Comparison of ENCODE assay signal across 13 cellular contexts in the genomic region with DNA sequence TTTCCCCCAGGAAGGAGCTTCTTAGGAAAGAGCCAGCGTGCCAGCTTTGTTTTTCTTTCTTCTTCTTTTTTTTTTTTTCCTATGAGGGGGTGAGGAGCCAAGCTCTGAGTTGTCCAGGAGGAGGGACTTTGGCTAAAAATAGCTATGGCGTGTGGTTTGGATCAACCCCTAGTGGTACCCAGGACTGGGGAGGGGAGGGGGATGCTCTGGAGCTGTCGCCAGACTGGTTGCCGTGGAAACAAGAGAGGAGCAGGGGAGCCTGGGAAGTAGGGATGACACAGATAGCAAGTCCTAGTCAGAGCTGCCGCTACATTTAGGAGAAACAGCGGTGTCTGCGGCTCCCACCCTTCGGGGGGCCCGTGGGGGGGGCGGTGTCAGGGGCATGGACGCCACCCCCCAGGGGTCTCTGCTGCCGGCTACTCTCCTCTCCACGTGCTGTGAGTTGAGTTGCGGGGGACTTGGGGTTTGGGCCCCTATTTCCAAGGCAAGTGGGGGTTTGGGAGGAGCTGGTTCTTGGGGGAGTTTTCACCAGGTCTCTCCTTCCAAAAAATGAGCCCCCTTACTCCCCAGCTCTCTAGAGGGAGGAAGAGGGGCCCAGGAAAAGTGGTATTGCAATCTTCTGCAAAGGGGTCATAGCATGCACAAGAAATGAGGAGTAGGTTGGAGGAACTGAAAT. TPM values are rescaled to one million over a fixed set of nuclear protein-coding genes. Genes with fewer than 3 reads are reported as not detected.
DNase-seq lines count a peak whose midpoint lies in the region; ATAC-seq and FAIRE-seq lines count a peak whose summit lies in the region.
"Had no signal": no experiment of that assay in that cellular context is flagged by ENCODE, and none has a peak within 500 bp of the region (broad histone marks: within the 10 kb centered on the region; RNA-seq: fewer than 3 reads in every experiment).

A gene (plus strand): TSS at position 278 of the 676 bp plus-strand sequence. CDS start 2,493 bp downstream, outside the sequence.

- H4K91ac ChIP-seq in trophoblast cell (ENCODE audit: low read depth, low read length): no peak within 1 kb of the TSS

- no peak within 1 kb of the TSS for H3K4me3 ChIP-seq in trophoblast cell (ENCODE audit: low read depth, low read length)

- no peak within 1 kb of the TSS for H3K27ac Mint-ChIP-seq in activated CD4-positive, alpha-beta T cell treated with anti-CD3 and anti-CD28 coated beads for 36 hours
- H3K27ac Mint-ChIP-seq: H9 had no signal

- no peak within 1 kb of the TSS for H2BK12ac ChIP-seq in trophoblast cell (ENCODE audit: low read length)

- no peaks in the 10 kb centered on the region for H3K9me3 ChIP-seq in trophoblast cell (ENCODE audit: insufficient read depth, low read depth, low read length)

- peak; percentile 23 for DNase-seq in activated CD4-positive, alpha-beta T cell treated with anti-CD3 and anti-CD28 coated beads for 36 hours
- DNase-seq in activated CD4-positive, alpha-beta T cell treated with anti-CD3 and anti-CD28 coated beads, Interleukin-2, amount 50 U/mL, for 48 hours: no peak
- DNase-seq in inferior parietal cortex (ENCODE audit: extremely low spot score) (peak; percentile 86), urothelium cell line (ENCODE audit: low spot score) (peak; percentile 25), activated gamma-delta T cell (lab: John Stamatoyannopoulos, UW) (no peak), trophoblast cell (no peak)
- DNase-seq: H9, islet precursor cell, T-helper 2 cell had no signal

- peaks cover 5% of the 10 kb centered on the region for H3K27me3 ChIP-seq in trophoblast cell (ENCODE audit: insufficient read depth, low read length)

- POLR2A ChIA-PET in activated CD4-positive, alpha-beta T cell treated with anti-CD3 and anti-CD28 coated beads for 36 hours (lab: Charles Lee): interaction anchor here (0.6 kb wide), 1 partner anchor 21 kb away, joined by 3 read pairs; no protein-coding TSS in a partner anchor

- H3K4ac ChIP-seq in trophoblast cell (ENCODE audit: low read depth, low read length): no peak within 1 kb of the TSS

- no peaks in the 10 kb centered on the region for H3K79me2 ChIP-seq in trophoblast cell (ENCODE audit: control insufficient read depth, insufficient read depth, low read length, poor library complexity)

- no peak within 1 kb of the TSS for H4K8ac ChIP-seq in trophoblast cell (ENCODE audit: low read depth, low read length)

- no CpG with 5 or more reads among the region's 14 CpGs for WGBS in trophoblast cell (ENCODE audit: extremely low coverage, insufficient coverage, insufficient read length)

- H2AFZ ChIP-seq in trophoblast cell (ENCODE audit: insufficient read depth, low read length, poor library complexity): no peak within 1 kb of the TSS

- H2AK5ac ChIP-seq in trophoblast cell (ENCODE audit: low read length): no peak within 1 kb of the TSS

- no peak within 1 kb of the TSS for H3K14ac ChIP-seq in trophoblast cell (ENCODE audit: low read length)

- H2BK5ac ChIP-seq in trophoblast cell (ENCODE audit: low read depth, low read length, poor library complexity): no peak within 1 kb of the TSS

- H3K79me1 ChIP-seq in trophoblast cell (ENCODE audit: low read length): no peaks in the 10 kb centered on the region

- no peak within 1 kb of the TSS for H2BK120ac ChIP-seq in trophoblast cell (ENCODE audit: insufficient read depth, low read length, poor library complexity)

- peaks cover 3% of the 10 kb centered on the region for H3K36me3 Mint-ChIP-seq in activated CD4-positive, alpha-beta T cell treated with anti-CD3 and anti-CD28 coated beads for 36 hours (ENCODE audit: low read depth)

- intact Hi-C loops in activated CD4-positive, alpha-beta T cell treated with anti-CD3 and anti-CD28 coated beads for 36 hours (cut with DNase I, micrococcal nuclease): loop anchor here in 1 of 2 experiments (5.0 kb wide), 2 partner anchors 49 to 144 kb away; a partner anchor contains a TSS

- no peak within 1 kb of the TSS for H3K4me3 Mint-ChIP-seq in activated CD4-positive, alpha-beta T cell treated with anti-CD3 and anti-CD28 coated beads for 36 hours
- H3K4me3 Mint-ChIP-seq: H9; stimulated activated naive CD8-positive, alpha-beta T cell treated with anti-CD3 and anti-CD28 coated beads, Interleukin-15, Interleukin-2, amounts not matched to agents 100 ng/mL and 50 ng/mL, for 24 hours had no signal

- FAIRE-seq in urothelium cell line (lab: Jason Lieb, UNC): no peak

- no peak within 1 kb of the TSS for H4K12ac ChIP-seq in trophoblast cell (ENCODE audit: low read depth, low read length)

- H3K27me3 Mint-ChIP-seq in activated CD4-positive, alpha-beta T cell treated with anti-CD3 and anti-CD28 coated beads for 36 hours: peaks cover 38% of the 10 kb centered on the region

- H3K4me2 ChIP-seq in trophoblast cell (ENCODE audit: low read length): no peak within 1 kb of the TSS

- ATAC-seq in activated CD4-positive, alpha-beta T cell treated with anti-CD3 and anti-CD28 coated beads for 36 hours: no peak
- no peak for ATAC-seq in GM21717 (IDR thresholded peaks at IDR 0.05; ENCODE audit: unreplicated experiment)

- peaks cover 2 to 3% of the 10 kb centered on the region in 2 experiments for H3K4me1 ChIP-seq in trophoblast cell (ENCODE audit: control insufficient read depth in 1 of 2, insufficient read depth in 2 of 2, low read length in 2 of 2)

- no peaks in the 10 kb centered on the region for H3K9me3 Mint-ChIP-seq in activated CD4-positive, alpha-beta T cell treated with anti-CD3 and anti-CD28 coated beads for 36 hours (ENCODE audit: low read depth)
- H3K9me3 Mint-ChIP-seq: H9; stimulated activated naive CD8-positive, alpha-beta T cell treated with anti-CD3 and anti-CD28 coated beads, Interleukin-15, Interleukin-2, amounts not matched to agents 100 ng/mL and 50 ng/mL, for 24 hours had no signal

- H3K36me3 ChIP-seq in trophoblast cell (ENCODE audit: control insufficient read depth in 1 of 2, insufficient read depth in 2 of 2, low read length in 2 of 2): no peaks in the 10 kb centered on the region

- peaks cover 23% of the 10 kb centered on the region for H3K4me1 Mint-ChIP-seq in activated CD4-positive, alpha-beta T cell treated with anti-CD3 and anti-CD28 coated beads for 36 hours

- H3K9ac ChIP-seq in trophoblast cell (ENCODE audit: low read length): no peak within 1 kb of the TSS

- no peak within 1 kb of the TSS for H3K18ac ChIP-seq in trophoblast cell (ENCODE audit: low read length)

- no peak within 1 kb of the TSS for H3K23ac ChIP-seq in trophoblast cell (ENCODE audit: low read length)

- peak within 1 kb of the TSS; percentile 99 for H3K27ac ChIP-seq in angular gyrus (ENCODE audit: low read depth, low read length)
- H3K27ac ChIP-seq in trophoblast cell (ENCODE audit: low read depth, low read length): no peak within 1 kb of the TSS

- CTCF ChIA-PET in activated CD4-positive, alpha-beta T cell treated with anti-CD3 and anti-CD28 coated beads for 36 hours (lab: Charles Lee): interaction anchor here (0.7 to 26.0 kb wide), 9 partner anchors 16 to 287 kb away, joined by 3 to 636 read pairs (median 5); a partner anchor contains a TSS

RNA-seq across cellular contexts. Expression of the gene that starts here (rescaled TPM):
- total RNA-seq in activated CD4-positive, alpha-beta T cell treated with anti-CD3 and anti-CD28 coated beads for 36 hours: under 1 TPM; 0.04 to 0.05 TPM
- not detected in 2 replicates for polyA plus RNA-seq in trophoblast cell (2013)
- total RNA-seq: omental fat pad had no signal

Comparison
In these comparisons a context has a peak if more than half of its experiments do, and no peak if none do; other contexts are left out.
1. Peak in DNase-seq in activated CD4-positive, alpha-beta T cell treated with anti-CD3 and anti-CD28 coated beads for 36 hours; RNA of the gene not detected or under 1 TPM.
2. DNase-seq: peak in inferior parietal cortex (single experiment) and urothelium cell line (single experiment); none in activated CD4-positive, alpha-beta T cell treated with anti-CD3 and anti-CD28 coated beads, Interleukin-2, amount 50 U/mL, for 48 hours (0 of 2), activated gamma-delta T cell (single experiment) and trophoblast cell (0 of 2).